ENCODE assay signal across 14 cellular contexts in the genomic region with DNA sequence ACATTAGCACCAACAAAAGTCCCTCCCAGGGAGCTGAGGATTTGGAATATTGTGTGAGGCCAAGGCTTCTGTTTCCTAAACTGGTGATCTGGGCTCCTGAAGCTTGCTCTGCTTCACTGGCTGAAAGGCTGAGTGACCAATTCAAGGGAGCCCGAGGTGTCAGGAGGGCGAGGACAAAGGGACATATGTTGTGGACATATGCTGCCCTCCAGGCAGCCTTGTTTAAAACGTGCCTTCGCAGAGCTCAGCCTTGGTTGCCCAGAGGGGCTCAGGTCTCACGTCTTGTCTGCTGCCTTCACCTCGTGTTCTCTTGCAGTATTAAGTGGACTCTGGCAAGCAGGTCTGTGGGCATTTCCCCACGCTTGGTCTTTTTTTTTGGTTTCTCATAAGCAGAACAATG.
"Had no signal": no experiment of that assay in that cellular context is flagged by ENCODE, and none has a peak within 500 bp of the region (broad histone marks: within the 10 kb centered on the region; RNA-seq: fewer than 3 reads in every experiment).

No MANE protein-coding gene starts in this region.

- FAIRE-seq: frontal cortex had no signal

- H3K27me3 ChIP-seq: heart left ventricle, transverse colon had no signal

- H3K4me3 Mint-ChIP-seq: activated T-helper 1 cell treated with anti-CD3 and anti-CD28 coated beads, Interleukin-12 subunit alpha, Interleukin-12 subunit beta, Interleukin-2, Interleukin-4 antibody, amounts not matched to agents 30 ng/mL and 10 ng/mL and 1 ng/mL, durations not matched to agents 14 hours and 24 hours and 36 hours; nephron had no signal

- H3K36me3 ChIP-seq: transverse colon had no signal

- DNase-seq: activated CD4-positive, alpha-beta T cell treated with anti-CD3 and anti-CD28 coated beads, Interleukin-2, amount 50 U/mL, for 1 hour; activated CD8-positive, alpha-beta memory T cell treated with anti-CD3 and anti-CD28 coated beads for 24 hours; heart left ventricle; immature natural killer cell; mesendoderm; stimulated activated CD4-positive, alpha-beta T cell treated with anti-CD3 and anti-CD28 coated beads, Interleukin-2, amount 100 ng/mL, for 24 hours; SW 1271; T1000; transverse colon had no signal

- H3K4me3 ChIP-seq: heart left ventricle, transverse colon had no signal

- H3K9me3 Mint-ChIP-seq: activated T-helper 1 cell treated with anti-CD3 and anti-CD28 coated beads, Interleukin-12 subunit alpha, Interleukin-12 subunit beta, Interleukin-2, Interleukin-4 antibody, amounts not matched to agents 30 ng/mL and 10 ng/mL and 1 ng/mL, durations not matched to agents 14 hours and 24 hours and 36 hours; immature natural killer cell; nephron had no signal

- ATAC-seq: activated CD4-positive, CD25-positive, alpha-beta regulatory T cell treated with anti-CD3 and anti-CD28 coated beads, Interleukin-2, amount 50 U/mL, for 24 hours had no signal

- H3K27ac ChIP-seq: epithelial cell of prostate, transverse colon had no signal

- H3K36me3 Mint-ChIP-seq: immature natural killer cell had no signal

- H3K27ac Mint-ChIP-seq: activated T-helper 1 cell treated with anti-CD3 and anti-CD28 coated beads, Interleukin-12 subunit alpha, Interleukin-12 subunit beta, Interleukin-2, Interleukin-4 antibody, amounts not matched to agents 30 ng/mL and 10 ng/mL and 1 ng/mL, durations not matched to agents 14 hours and 24 hours and 36 hours; nephron had no signal

- H3K9me3 ChIP-seq: heart left ventricle, transverse colon had no signal
